Comparison of ENCODE assay signal across 9 cellular contexts in genomic region chr3:107414325-107414964, GRCh38. TPM values are rescaled to one million over a fixed set of nuclear protein-coding genes. Genes with fewer than 3 reads are reported as not detected.
A peak's percentile ranks its signal among the peaks of the same experiment; 100 is the strongest.
DNase-seq lines count a peak whose midpoint lies in the region; ATAC-seq lines count a peak whose summit lies in the region.
"Had no signal": no experiment of that assay in that cellular context is flagged by ENCODE, and none has a peak within 500 bp of the region (broad histone marks: within the 10 kb centered on the region; RNA-seq: fewer than 3 reads in every experiment).

No MANE protein-coding gene starts in this region.

- H3K36me3 ChIP-seq in H7 (replicated peaks; ENCODE audit: control insufficient read depth, insufficient read depth, low read length) = no peaks in the 10 kb centered on the region

- H3K36me3 Mint-ChIP-seq in memory B cell = peaks cover under 1% of the 10 kb centered on the region

- H3K27me3 ChIP-seq in H7 (ENCODE audit: control insufficient read depth, insufficient read depth, low read length) = no peaks in the 10 kb centered on the region

- H3K4me3 ChIP-seq in H7 (ENCODE audit: insufficient read depth, low read depth, low read length) = no peak overlapping the region

- H3K4me1 Mint-ChIP-seq in memory B cell = peaks cover 2% of the 10 kb centered on the region

- peaks cover 7% of the 10 kb centered on the region for H3K9me3 Mint-ChIP-seq in memory B cell

- no peak overlapping the region for H3K27ac Mint-ChIP-seq in memory B cell

- DNase-seq in memory B cell (ENCODE audit: low spot score in 2 of 2) (no peak), H7 (no peak), NCI-H2227 treated with DMSO at 0.1 percent for 48 hours (lab: John Stamatoyannopoulos, UW) (no peak)

- H3K4me3 Mint-ChIP-seq in memory B cell = no peak overlapping the region

- no peaks in the 10 kb centered on the region for H3K27me3 Mint-ChIP-seq in memory B cell

- peak; percentile 87 for ATAC-seq in GM19035 (IDR thresholded peaks at IDR 0.05; ENCODE audit: unreplicated experiment)
- ATAC-seq in GM21717 (IDR thresholded peaks at IDR 0.05; ENCODE audit: unreplicated experiment) = peak; percentile 89
- ATAC-seq in HG03280 (IDR thresholded peaks at IDR 0.05; ENCODE audit: unreplicated experiment) = peak; percentile 61
- ATAC-seq in memory B cell (ENCODE audit: low read depth) = peak; percentile 29
- ATAC-seq in HG02571 (IDR thresholded peaks at IDR 0.05; ENCODE audit: unreplicated experiment) = no peak
- ATAC-seq: sciatic nerve, SK-N-SH treated with all-trans-retinoic acid at 6 μM for 48 hours had no signal

RNA-seq across cellular contexts. Expression of gene CCDC54, which starts 37.2 kb away (rescaled TPM):
- not detected in 2 replicates for total RNA-seq in H7 (2014; rRNA removed; shearing (Covaris generic))
- total RNA-seq: sciatic nerve had no signal
